Comparison of ENCODE assay signal across 2 cellular contexts in the genomic region with DNA sequence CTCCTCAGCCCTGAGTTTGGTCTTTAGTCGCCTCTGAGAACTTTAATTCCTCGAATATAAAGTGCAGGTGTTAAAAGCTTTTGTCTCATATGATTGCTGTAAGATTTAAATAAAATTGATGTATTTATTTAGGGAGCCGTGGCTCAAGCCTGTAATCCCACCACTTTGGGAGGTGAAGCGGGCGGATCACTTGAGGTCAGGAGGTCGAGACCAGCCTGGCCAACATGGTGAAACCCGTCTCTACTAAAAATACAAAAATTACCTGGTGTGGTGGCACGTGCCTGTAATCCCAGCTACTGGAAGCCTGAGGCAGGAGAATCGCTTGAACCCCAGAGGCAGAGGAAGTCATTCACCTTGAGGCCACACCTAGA.
TF ChIP-seq lines count a peak whose summit lies in the region.

No MANE protein-coding gene starts in this region.

TF ChIP-seq in HepG2, 621 proteins besides CTCF, POLR2A, EP300 and RAD21:
- no peak for TF ChIP-seq ESRRA (CRISPR knock-in tag; IDR thresholded peaks at IDR 0.05; ENCODE audit: low read depth)
- no peak for TF ChIP-seq SNAPC2 (CRISPR knock-in tag; IDR thresholded peaks at IDR 0.05)
- no peak for TF ChIP-seq PCBP2 (optimal IDR thresholded peaks at IDR 0.05; ENCODE audit: low read depth, low read length, poor library complexity, severe bottlenecking)
- TF ChIP-seq RBFOX2 (IDR thresholded peaks at IDR 0.05; ENCODE audit: low read depth, low read length): no peak
- TF ChIP-seq MTF1 (CRISPR knock-in tag; IDR thresholded peaks at IDR 0.05): no peak
- TF ChIP-seq, protein P1, sequence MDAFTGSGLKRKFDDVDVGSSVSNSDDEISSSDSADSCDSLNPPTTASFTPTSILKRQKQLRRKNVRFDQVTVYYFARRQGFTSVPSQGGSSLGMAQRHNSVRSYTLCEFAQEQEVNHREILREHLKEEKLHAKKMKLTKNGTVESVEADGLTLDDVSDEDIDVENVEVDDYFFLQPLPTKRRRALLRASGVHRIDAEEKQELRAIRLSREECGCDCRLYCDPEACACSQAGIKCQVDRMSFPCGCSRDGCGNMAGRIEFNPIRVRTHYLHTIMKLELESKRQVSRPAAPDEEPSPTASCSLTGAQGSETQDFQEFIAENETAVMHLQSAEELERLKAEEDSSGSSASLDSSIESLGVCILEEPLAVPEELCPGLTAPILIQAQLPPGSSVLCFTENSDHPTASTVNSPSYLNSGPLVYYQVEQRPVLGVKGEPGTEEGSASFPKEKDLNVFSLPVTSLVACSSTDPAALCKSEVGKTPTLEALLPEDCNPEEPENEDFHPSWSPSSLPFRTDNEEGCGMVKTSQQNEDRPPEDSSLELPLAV (CRISPR knock-in tag; conservative IDR thresholded peaks at IDR 0.05; ENCODE audit: low read depth): no peak
- TF ChIP-seq ZNF251 (CRISPR knock-in tag; IDR thresholded peaks at IDR 0.05): no peak
- TF ChIP-seq NPAS2 (CRISPR knock-in tag; IDR thresholded peaks at IDR 0.05; ENCODE audit: borderline replicate concordance): no peak
- TF ChIP-seq, protein P2, sequence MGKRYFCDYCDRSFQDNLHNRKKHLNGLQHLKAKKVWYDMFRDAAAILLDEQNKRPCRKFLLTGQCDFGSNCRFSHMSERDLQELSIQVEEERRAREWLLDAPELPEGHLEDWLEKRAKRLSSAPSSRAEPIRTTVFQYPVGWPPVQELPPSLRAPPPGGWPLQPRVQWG (CRISPR knock-in tag; IDR thresholded peaks at IDR 0.05; ENCODE audit: borderline replicate concordance, low read depth): no peak
- no peak for TF ChIP-seq ZNF501 (CRISPR knock-in tag; IDR thresholded peaks at IDR 0.05)
- no peak for TF ChIP-seq ATF1 (CRISPR knock-in tag; IDR thresholded peaks at IDR 0.05)

TF ChIP-seq in SK-N-SH, 30 proteins besides CTCF, POLR2A, EP300 and RAD21:
- TF ChIP-seq, protein P3, sequence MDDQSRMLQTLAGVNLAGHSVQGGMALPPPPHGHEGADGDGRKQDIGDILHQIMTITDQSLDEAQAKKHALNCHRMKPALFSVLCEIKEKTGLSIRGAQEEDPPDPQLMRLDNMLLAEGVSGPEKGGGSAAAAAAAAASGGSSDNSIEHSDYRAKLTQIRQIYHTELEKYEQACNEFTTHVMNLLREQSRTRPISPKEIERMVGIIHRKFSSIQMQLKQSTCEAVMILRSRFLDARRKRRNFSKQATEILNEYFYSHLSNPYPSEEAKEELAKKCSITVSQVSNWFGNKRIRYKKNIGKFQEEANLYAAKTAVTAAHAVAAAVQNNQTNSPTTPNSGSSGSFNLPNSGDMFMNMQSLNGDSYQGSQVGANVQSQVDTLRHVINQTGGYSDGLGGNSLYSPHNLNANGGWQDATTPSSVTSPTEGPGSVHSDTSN (IDR thresholded peaks at IDR 0.05): no peak
- TF ChIP-seq TEAD4 (IDR thresholded peaks at IDR 0.05; ENCODE audit: borderline replicate concordance, insufficient read depth): no peak
- no peak for TF ChIP-seq EZH2phosphoT487 (IDR thresholded peaks at IDR 0.05; ENCODE audit: borderline replicate concordance, low read depth)
- TF ChIP-seq YY1 (IDR thresholded peaks at IDR 0.05; ENCODE audit: low read depth): no peak
- TF ChIP-seq, protein P4, sequence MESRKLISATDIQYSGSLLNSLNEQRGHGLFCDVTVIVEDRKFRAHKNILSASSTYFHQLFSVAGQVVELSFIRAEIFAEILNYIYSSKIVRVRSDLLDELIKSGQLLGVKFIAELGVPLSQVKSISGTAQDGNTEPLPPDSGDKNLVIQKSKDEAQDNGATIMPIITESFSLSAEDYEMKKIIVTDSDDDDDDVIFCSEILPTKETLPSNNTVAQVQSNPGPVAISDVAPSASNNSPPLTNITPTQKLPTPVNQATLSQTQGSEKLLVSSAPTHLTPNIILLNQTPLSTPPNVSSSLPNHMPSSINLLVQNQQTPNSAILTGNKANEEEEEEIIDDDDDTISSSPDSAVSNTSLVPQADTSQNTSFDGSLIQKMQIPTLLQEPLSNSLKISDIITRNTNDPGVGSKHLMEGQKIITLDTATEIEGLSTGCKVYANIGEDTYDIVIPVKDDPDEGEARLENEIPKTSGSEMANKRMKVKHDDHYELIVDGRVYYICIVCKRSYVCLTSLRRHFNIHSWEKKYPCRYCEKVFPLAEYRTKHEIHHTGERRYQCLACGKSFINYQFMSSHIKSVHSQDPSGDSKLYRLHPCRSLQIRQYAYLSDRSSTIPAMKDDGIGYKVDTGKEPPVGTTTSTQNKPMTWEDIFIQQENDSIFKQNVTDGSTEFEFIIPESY (IDR thresholded peaks at IDR 0.05; ENCODE audit: borderline replicate concordance, low read depth): no peak
- TF ChIP-seq ELF1 (IDR thresholded peaks at IDR 0.05): no peak
- TF ChIP-seq RCOR1 (IDR thresholded peaks at IDR 0.05; ENCODE audit: low read length): no peak
- no peak for TF ChIP-seq NFIC (IDR thresholded peaks at IDR 0.05; ENCODE audit: borderline replicate concordance)
- TF ChIP-seq JUND (IDR thresholded peaks at IDR 0.05): no peak
- TF ChIP-seq TAF1 (IDR thresholded peaks at IDR 0.05; ENCODE audit: borderline replicate concordance, low read depth, low read length): no peak
- TF ChIP-seq FOSL2 (IDR thresholded peaks at IDR 0.05; ENCODE audit: borderline replicate concordance, low read depth): no peak
- TF ChIP-seq, protein P5, sequence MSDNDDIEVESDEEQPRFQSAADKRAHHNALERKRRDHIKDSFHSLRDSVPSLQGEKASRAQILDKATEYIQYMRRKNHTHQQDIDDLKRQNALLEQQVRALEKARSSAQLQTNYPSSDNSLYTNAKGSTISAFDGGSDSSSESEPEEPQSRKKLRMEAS (IDR thresholded peaks at IDR 0.05; ENCODE audit: low read depth): no peak
- no peak for TF ChIP-seq GATA2 (CRISPR knock-in tag; IDR thresholded peaks at IDR 0.05)
- TF ChIP-seq, protein P6, sequence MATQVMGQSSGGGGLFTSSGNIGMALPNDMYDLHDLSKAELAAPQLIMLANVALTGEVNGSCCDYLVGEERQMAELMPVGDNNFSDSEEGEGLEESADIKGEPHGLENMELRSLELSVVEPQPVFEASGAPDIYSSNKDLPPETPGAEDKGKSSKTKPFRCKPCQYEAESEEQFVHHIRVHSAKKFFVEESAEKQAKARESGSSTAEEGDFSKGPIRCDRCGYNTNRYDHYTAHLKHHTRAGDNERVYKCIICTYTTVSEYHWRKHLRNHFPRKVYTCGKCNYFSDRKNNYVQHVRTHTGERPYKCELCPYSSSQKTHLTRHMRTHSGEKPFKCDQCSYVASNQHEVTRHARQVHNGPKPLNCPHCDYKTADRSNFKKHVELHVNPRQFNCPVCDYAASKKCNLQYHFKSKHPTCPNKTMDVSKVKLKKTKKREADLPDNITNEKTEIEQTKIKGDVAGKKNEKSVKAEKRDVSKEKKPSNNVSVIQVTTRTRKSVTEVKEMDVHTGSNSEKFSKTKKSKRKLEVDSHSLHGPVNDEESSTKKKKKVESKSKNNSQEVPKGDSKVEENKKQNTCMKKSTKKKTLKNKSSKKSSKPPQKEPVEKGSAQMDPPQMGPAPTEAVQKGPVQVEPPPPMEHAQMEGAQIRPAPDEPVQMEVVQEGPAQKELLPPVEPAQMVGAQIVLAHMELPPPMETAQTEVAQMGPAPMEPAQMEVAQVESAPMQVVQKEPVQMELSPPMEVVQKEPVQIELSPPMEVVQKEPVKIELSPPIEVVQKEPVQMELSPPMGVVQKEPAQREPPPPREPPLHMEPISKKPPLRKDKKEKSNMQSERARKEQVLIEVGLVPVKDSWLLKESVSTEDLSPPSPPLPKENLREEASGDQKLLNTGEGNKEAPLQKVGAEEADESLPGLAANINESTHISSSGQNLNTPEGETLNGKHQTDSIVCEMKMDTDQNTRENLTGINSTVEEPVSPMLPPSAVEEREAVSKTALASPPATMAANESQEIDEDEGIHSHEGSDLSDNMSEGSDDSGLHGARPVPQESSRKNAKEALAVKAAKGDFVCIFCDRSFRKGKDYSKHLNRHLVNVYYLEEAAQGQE (IDR thresholded peaks at IDR 0.05; ENCODE audit: low read depth, low read length): no peak
- no peak for TF ChIP-seq SIN3A (IDR thresholded peaks at IDR 0.05; ENCODE audit: borderline replicate concordance, low read depth, low read length)
- TF ChIP-seq FOXM1 (IDR thresholded peaks at IDR 0.05; ENCODE audit: low read depth): no peak
- TF ChIP-seq GABPA (IDR thresholded peaks at IDR 0.05; ENCODE audit: low read depth): no peak
- no peak for TF ChIP-seq FOXJ3 (CRISPR knock-in tag; IDR thresholded peaks at IDR 0.05)
- TF ChIP-seq TCF12 (IDR thresholded peaks at IDR 0.05): no peak
- no peak for TF ChIP-seq POLR2AphosphoS5 (IDR thresholded peaks at IDR 0.05; ENCODE audit: low read depth, low read length)
